28 cellular contexts compared by ENCODE assay signal in the genomic region with DNA sequence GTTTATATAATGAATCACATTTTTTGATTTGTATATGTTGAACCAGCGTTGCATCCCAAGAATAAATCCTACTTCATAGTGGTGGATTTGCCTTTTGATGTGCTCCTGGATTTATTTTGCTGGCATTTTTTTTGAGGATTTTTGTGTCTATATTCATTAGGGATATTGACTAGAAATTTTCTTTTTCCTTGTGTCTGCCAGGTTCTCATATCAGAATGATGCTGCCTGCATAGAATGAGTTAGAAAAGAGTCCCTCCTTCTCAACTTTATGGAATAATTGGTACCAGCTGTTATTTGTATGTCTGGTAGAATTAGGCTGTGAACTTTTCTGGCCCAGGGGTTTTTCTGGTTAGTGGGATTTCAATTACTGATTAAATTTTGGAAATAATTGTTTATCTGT.
"Had no signal": no experiment of that assay in that cellular context is flagged by ENCODE, and none has a peak within 500 bp of the region (broad histone marks: within the 10 kb centered on the region; RNA-seq: fewer than 3 reads in every experiment).

No MANE protein-coding gene starts in this region.

- H3K9me3 ChIP-seq: adrenal gland, body of pancreas, colonic mucosa, esophagus muscularis mucosa, heart left ventricle had no signal

- H3K27me3 ChIP-seq: adrenal gland, body of pancreas, colonic mucosa, dorsolateral prefrontal cortex, esophagus muscularis mucosa, heart left ventricle had no signal

- H3K4me3 ChIP-seq: adrenal gland, body of pancreas, colonic mucosa, dorsolateral prefrontal cortex, esophagus muscularis mucosa, heart left ventricle had no signal

- H3K27ac ChIP-seq: adrenal gland, body of pancreas, colonic mucosa, dorsolateral prefrontal cortex, esophagus muscularis mucosa, heart left ventricle, WERI-Rb-1 had no signal

- H3K36me3 ChIP-seq: adrenal gland, colonic mucosa, esophagus muscularis mucosa, heart left ventricle, WERI-Rb-1 had no signal

- H3K4me1 ChIP-seq: adrenal gland, body of pancreas, colonic mucosa, esophagus muscularis mucosa, heart left ventricle had no signal

- DNase-seq: activated B cell treated with CpG ODN at 0.5 μM for 24 hours; activated CD4-positive, alpha-beta T cell treated with anti-CD3 and anti-CD28 coated beads for 48 hours; activated CD4-positive, alpha-beta T cell treated with anti-CD3 and anti-CD28 coated beads, Interleukin-2, amount 50 U/mL, for 1 hour; activated CD4-positive, alpha-beta T cell treated with anti-CD3 and anti-CD28 coated beads, Interleukin-2, amount 50 U/mL, for 48 hours; activated CD8-positive, alpha-beta memory T cell treated with anti-CD3 and anti-CD28 coated beads for 24 hours; activated CD8-positive, alpha-beta T cell treated with anti-CD3 and anti-CD28 coated beads for 36 hours; activated effector memory CD4-positive, alpha-beta T cell treated with Interleukin-2 at 50 U/mL for 16 hours; activated gamma-delta T cell treated with Interleukin-2 at 50 U/mL for 16 hours; activated naive CD4-positive, alpha-beta T cell treated with anti-CD3 and anti-CD28 coated beads, Interleukin-2, amount 50 U/mL, for 16 hours; activated naive CD4-positive, alpha-beta T cell treated with Interleukin-2 at 50 U/mL for 16 hours; activated T-cell treated with anti-CD3 and anti-CD28 coated beads, Interleukin-2, amount 50 U/mL, for 4 hours; adrenal gland; amygdala; aorta; body of pancreas; caudate nucleus; cerebellar nuclear complex; colonic mucosa; dorsolateral prefrontal cortex; effector CD4-positive, alpha-beta T cell; effector memory CD8-positive, alpha-beta T cell; erythroblast; heart left ventricle; T-helper 1 cell; T-helper 17 cell; T1000; WERI-Rb-1 had no signal
